In genomic region chr5:65065112-65065511, GRCh38 we compare ENCODE assay signal across 19 cellular contexts.
"Had no signal": no experiment of that assay in that cellular context is flagged by ENCODE, and none has a peak within 500 bp of the region (broad histone marks: within the 10 kb centered on the region; RNA-seq: fewer than 3 reads in every experiment).

No MANE protein-coding gene starts in this region.

- H3K9me3 Mint-ChIP-seq: naive thymus-derived CD8-positive, alpha-beta T cell; stimulated activated memory B cell treated with anti-CD40 and anti-IgM and Interleukin-4, amounts not matched to agents 10 μg/mL and 1 μg/mL and 100 μg/mL, for 72 hours; stimulated activated naive CD8-positive, alpha-beta T cell treated with anti-CD3 and anti-CD28 coated beads, Interleukin-15, Interleukin-2, amounts not matched to agents 100 ng/mL and 50 ng/mL, for 24 hours had no signal

- H3K4me3 ChIP-seq: gastroesophageal sphincter, mucosa of descending colon, spleen, tibial artery had no signal

- H3K27me3 Mint-ChIP-seq: stimulated activated memory B cell treated with anti-CD40 and anti-IgM and Interleukin-4, amounts not matched to agents 10 μg/mL and 1 μg/mL and 100 μg/mL, for 72 hours had no signal

- H3K36me3 ChIP-seq: gastroesophageal sphincter, spleen, tibial artery had no signal

- H3K9me3 ChIP-seq: gastroesophageal sphincter, mucosa of descending colon, spleen, tibial artery had no signal

- H3K36me3 Mint-ChIP-seq: naive thymus-derived CD8-positive, alpha-beta T cell; stimulated activated memory B cell treated with anti-CD40 and anti-IgM and Interleukin-4, amounts not matched to agents 10 μg/mL and 1 μg/mL and 100 μg/mL, for 72 hours had no signal

- H3K27me3 ChIP-seq: gastroesophageal sphincter, spleen, tibial artery had no signal

- H3K27ac ChIP-seq: gastroesophageal sphincter, spleen had no signal

- DNase-seq: effector memory CD4-positive, alpha-beta T cell; glutamatergic neuron; islet precursor cell; mammary epithelial cell; mucosa of descending colon; naive thymus-derived CD8-positive, alpha-beta T cell; posterior cingulate gyrus; spleen; stimulated activated CD4-positive, alpha-beta T cell treated with anti-CD3 and anti-CD28 coated beads, Interleukin-15, amount 100 ng/mL, for 24 hours; stimulated activated CD4-positive, alpha-beta T cell treated with anti-CD3 and anti-CD28 coated beads, Interleukin-1b, Interleukin-23, amount 100 ng/mL, for 48 hours; stimulated activated CD4-positive, alpha-beta T cell treated with anti-CD3 and anti-CD28 coated beads, Interleukin-4, amount 100 ng/mL, for 24 hours; tibial artery had no signal

- ATAC-seq: esophagus mucosa; gastroesophageal sphincter; left lobe of liver; mucosa of descending colon; naive thymus-derived CD8-positive, alpha-beta T cell; sciatic nerve; stimulated activated memory B cell treated with anti-CD40 and anti-IgM and Interleukin-4, amounts not matched to agents 10 μg/mL and 1 μg/mL and 100 μg/mL, for 72 hours had no signal

- H3K4me3 Mint-ChIP-seq: naive thymus-derived CD8-positive, alpha-beta T cell; neural crest cell; stimulated activated memory B cell treated with anti-CD40 and anti-IgM and Interleukin-4, amounts not matched to agents 10 μg/mL and 1 μg/mL and 100 μg/mL, for 72 hours; stimulated activated naive CD8-positive, alpha-beta T cell treated with anti-CD3 and anti-CD28 coated beads, Interleukin-15, Interleukin-2, amounts not matched to agents 100 ng/mL and 50 ng/mL, for 24 hours had no signal

- H3K27ac Mint-ChIP-seq: stimulated activated memory B cell treated with anti-CD40 and anti-IgM and Interleukin-4, amounts not matched to agents 10 μg/mL and 1 μg/mL and 100 μg/mL, for 72 hours; stimulated activated naive CD8-positive, alpha-beta T cell treated with anti-CD3 and anti-CD28 coated beads, Interleukin-15, Interleukin-2, amounts not matched to agents 100 ng/mL and 50 ng/mL, for 24 hours had no signal
